In the genomic region with DNA sequence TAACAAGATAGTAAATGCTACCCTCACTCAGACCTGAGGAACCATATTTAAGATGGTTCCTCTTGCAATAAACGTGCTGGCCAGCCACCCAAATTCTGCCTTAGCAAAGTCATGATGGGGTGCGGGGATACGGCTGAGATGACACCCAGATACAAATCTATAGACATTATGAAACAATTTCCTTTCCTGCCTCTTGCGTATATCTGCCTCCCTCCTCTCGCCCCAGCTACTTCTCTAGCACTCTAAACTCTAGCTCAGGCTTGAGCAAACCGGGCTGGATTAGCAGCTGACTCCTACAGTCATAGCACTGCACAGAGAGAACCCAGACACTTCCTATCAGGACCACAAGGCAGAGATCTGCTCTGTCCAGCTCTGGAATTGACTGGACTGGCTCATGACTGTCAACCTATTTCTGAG, we compare ENCODE assay signal across 14 cellular contexts. TPM values are rescaled to one million over a fixed set of nuclear protein-coding genes. Genes with fewer than 3 reads are reported as not detected.
A peak's percentile ranks its signal among the peaks of the same experiment; 100 is the strongest.
DNase-seq lines count a peak whose midpoint lies in the region; ATAC-seq, FAIRE-seq and TF ChIP-seq lines count a peak whose summit lies in the region.
"Had no signal": no experiment of that assay in that cellular context is flagged by ENCODE, and none has a peak within 500 bp of the region (broad histone marks: within the 10 kb centered on the region; RNA-seq: fewer than 3 reads in every experiment).

No MANE protein-coding gene starts in this region.

- no peaks in the 10 kb centered on the region for H3K9me3 Mint-ChIP-seq in activated CD8-positive, alpha-beta memory T cell treated with anti-CD3 and anti-CD28 coated beads, Interleukin-2, amount 10 ng/mL, durations not matched to agents 7 days and 5 days (ENCODE audit: low read depth)
- H3K9me3 Mint-ChIP-seq in T-helper 2 cell treated with Interferon-gamma antibody and Interleukin-4, amounts not matched to agents 5 μg/mL and 100 μg/mL, for 36 hours: peaks cover 8% of the 10 kb centered on the region
- H3K9me3 Mint-ChIP-seq in endothelial cell (ENCODE audit: unreplicated experiment): no peaks in the 10 kb centered on the region

- no peak for TF ChIP-seq POLR2A in right lobe of liver (IDR thresholded peaks at IDR 0.05)
- TF ChIP-seq POLR2A in transverse colon (IDR thresholded peaks at IDR 0.05): no peak

- H3K27ac Mint-ChIP-seq in activated CD8-positive, alpha-beta memory T cell treated with anti-CD3 and anti-CD28 coated beads, Interleukin-2, amount 10 ng/mL, durations not matched to agents 7 days and 5 days: peak overlapping the region; percentile 46
- H3K27ac Mint-ChIP-seq in T-helper 2 cell treated with Interferon-gamma antibody and Interleukin-4, amounts not matched to agents 5 μg/mL and 100 μg/mL, for 36 hours: no peak overlapping the region
- H3K27ac Mint-ChIP-seq in endothelial cell (ENCODE audit: unreplicated experiment): no peak overlapping the region

- FAIRE-seq in HTR-8/SVneo (lab: Jason Lieb, UNC): no peak
- FAIRE-seq: keratinocyte, small intestine had no signal

- no peak overlapping the region for H3K4me3 Mint-ChIP-seq in activated CD8-positive, alpha-beta memory T cell treated with anti-CD3 and anti-CD28 coated beads, Interleukin-2, amount 10 ng/mL, durations not matched to agents 7 days and 5 days
- no peak overlapping the region for H3K4me3 Mint-ChIP-seq in T-helper 2 cell treated with Interferon-gamma antibody and Interleukin-4, amounts not matched to agents 5 μg/mL and 100 μg/mL, for 36 hours
- H3K4me3 Mint-ChIP-seq in endothelial cell (ENCODE audit: unreplicated experiment): no peak overlapping the region

- peak; percentile 58 for DNase-seq in activated CD8-positive, alpha-beta memory T cell treated with anti-CD3 and anti-CD28 coated beads, Interleukin-2, amount 10 ng/mL, durations not matched to agents 7 days and 5 days
- DNase-seq in activated CD8-positive, alpha-beta memory T cell treated with anti-CD3 and anti-CD28 coated beads for 24 hours: no peak
- peak; percentile 6 for DNase-seq in T-helper 2 cell treated with Interferon-gamma antibody and Interleukin-4, amounts not matched to agents 5 μg/mL and 100 μg/mL, for 36 hours (ENCODE audit: low spot score)
- peak in 1 of 3 donors; percentile 30 for DNase-seq in right lobe of liver
- peak; percentile 10 for DNase-seq in transverse colon
- no peak for DNase-seq in endothelial cell (ENCODE audit: low spot score)
- DNase-seq in HTR-8/SVneo (ENCODE audit: insufficient read length, low spot score): no peak
- DNase-seq: DMS 273 treated with DMSO at 0.1 percent for 48 hours, NCI-H446, SHP77, small intestine had no signal

- peaks cover 26% of the 10 kb centered on the region for H3K4me1 Mint-ChIP-seq in activated CD8-positive, alpha-beta memory T cell treated with anti-CD3 and anti-CD28 coated beads, Interleukin-2, amount 10 ng/mL, durations not matched to agents 7 days and 5 days
- H3K4me1 Mint-ChIP-seq in T-helper 2 cell treated with Interferon-gamma antibody and Interleukin-4, amounts not matched to agents 5 μg/mL and 100 μg/mL, for 36 hours (ENCODE audit: low read depth): peaks cover 25% of the 10 kb centered on the region
- no peaks in the 10 kb centered on the region for H3K4me1 Mint-ChIP-seq in endothelial cell (ENCODE audit: unreplicated experiment)

- WGBS in right lobe of liver (ENCODE audit: insufficient coverage, low coverage, low lambda C conversion rate, missing lambda C conversion rate): 54% methylated on average over 4 of the region's 6 CpGs
- WGBS in transverse colon (ENCODE audit: low coverage in 1 of 2), 2 donors: 75% methylated on average over 6 of the region's 6 CpGs; no CpG with 5 or more reads in 1 of the 2 donors

- CTCF ChIA-PET in activated CD8-positive, alpha-beta memory T cell treated with anti-CD3 and anti-CD28 coated beads, Interleukin-2, amount 10 ng/mL, durations not matched to agents 7 days and 5 days (lab: Charles Lee): interaction anchor here (1.7 to 3.3 kb wide), 3 partner anchors 33 to 101 kb away, joined by 4 to 16 read pairs (median 12); a partner anchor contains a TSS

- peaks cover 2% of the 10 kb centered on the region for H3K36me3 Mint-ChIP-seq in activated CD8-positive, alpha-beta memory T cell treated with anti-CD3 and anti-CD28 coated beads, Interleukin-2, amount 10 ng/mL, durations not matched to agents 7 days and 5 days
- H3K36me3 Mint-ChIP-seq in T-helper 2 cell treated with Interferon-gamma antibody and Interleukin-4, amounts not matched to agents 5 μg/mL and 100 μg/mL, for 36 hours (ENCODE audit: low read depth): no peaks in the 10 kb centered on the region
- H3K36me3 Mint-ChIP-seq in endothelial cell (ENCODE audit: low read depth, unreplicated experiment): no peaks in the 10 kb centered on the region

- peaks cover 24% of the 10 kb centered on the region for H3K27me3 Mint-ChIP-seq in activated CD8-positive, alpha-beta memory T cell treated with anti-CD3 and anti-CD28 coated beads, Interleukin-2, amount 10 ng/mL, durations not matched to agents 7 days and 5 days
- H3K27me3 Mint-ChIP-seq in T-helper 2 cell treated with Interferon-gamma antibody and Interleukin-4, amounts not matched to agents 5 μg/mL and 100 μg/mL, for 36 hours (ENCODE audit: low read depth): peaks cover 11% of the 10 kb centered on the region
- H3K27me3 Mint-ChIP-seq in endothelial cell (ENCODE audit: unreplicated experiment): no peaks in the 10 kb centered on the region

- ATAC-seq in activated CD8-positive, alpha-beta memory T cell treated with anti-CD3 and anti-CD28 coated beads, Interleukin-2, amount 10 ng/mL, durations not matched to agents 7 days and 5 days: peak; percentile 57
- ATAC-seq in right lobe of liver (peak; percentile 52 to 81 (median 75)), HG02798 (IDR thresholded peaks at IDR 0.05; ENCODE audit: poor library complexity, unreplicated experiment) (no peak)

- in situ Hi-C loops in transverse colon (cut with MboI; ENCODE audit: low pct_ligation_motif_present in 1 of 4, low pct_unique_long_range_greater_than_20kb in 1 of 4, low sequenced_read_pairs in 3 of 4): no loop called here

- H3K36me3 ChIP-seq in right lobe of liver (no peaks in the 10 kb centered on the region), transverse colon (no peaks in the 10 kb centered on the region)

- H3K4me3 ChIP-seq in right lobe of liver (no peak overlapping the region), transverse colon (no peak overlapping the region)

- TF ChIP-seq CTCF in right lobe of liver (IDR thresholded peaks at IDR 0.05): no peak
- no peak for TF ChIP-seq CTCF in transverse colon (IDR thresholded peaks at IDR 0.05)
- TF ChIP-seq CTCF in endothelial cell (IDR thresholded peaks at IDR 0.05; ENCODE audit: unreplicated experiment): no peak

- intact Hi-C loops in right lobe of liver (cut with DNase I) (no loop called here), transverse colon (cut with DNase I; ENCODE audit: low total_unique reads) (no loop called here)

- H3K27ac ChIP-seq in right lobe of liver (peak overlapping the region in 1 of 3 donors; percentile 22), transverse colon (peak overlapping the region in 1 of 4 donors; percentile 29)

- no peaks in the 10 kb centered on the region for H3K4me1 ChIP-seq in right lobe of liver
- H3K4me1 ChIP-seq in transverse colon: no peaks in the 10 kb centered on the region

- H3K9me3 ChIP-seq in right lobe of liver (no peaks in the 10 kb centered on the region), transverse colon (no peaks in the 10 kb centered on the region)

- H3K27me3 ChIP-seq in right lobe of liver: no peaks in the 10 kb centered on the region
- H3K27me3 ChIP-seq in transverse colon: no peaks in the 10 kb centered on the region

- TF ChIP-seq EP300 in transverse colon (IDR thresholded peaks at IDR 0.05; ENCODE audit: low read depth): no peak

RNA-seq across cellular contexts. Expression of a gene that starts 22.3 kb away (rescaled TPM):
- not detected for total RNA-seq in activated CD8-positive, alpha-beta memory T cell treated with anti-CD3 and anti-CD28 coated beads, Interleukin-2, amount 10 ng/mL, durations not matched to agents 7 days and 5 days
- total RNA-seq in right lobe of liver (1 to 10 TPM in 2 of 6 experiments, under 1 TPM in 3, not detected in 1; 0.44 to 2.6 (median 0.74) TPM), transverse colon (10 to 100 TPM in 1 of 4 donors, 1 to 10 TPM in 2, under 1 TPM in 1; 0.40 to 37.8 (median 3.7) TPM), endothelial cell (ENCODE audit: unreplicated experiment) (not detected)
- total RNA-seq: fibroblast of villous mesenchyme had no signal

RNA-seq across cellular contexts. Expression of a gene that starts 46.6 kb away (rescaled TPM):
- 10 to 100 TPM; 36.7 to 51.7 TPM for total RNA-seq in activated CD8-positive, alpha-beta memory T cell treated with anti-CD3 and anti-CD28 coated beads, Interleukin-2, amount 10 ng/mL, durations not matched to agents 7 days and 5 days
- total RNA-seq in right lobe of liver (10 to 100 TPM in 3 of 6 experiments, 1 to 10 TPM in 3; 5.0 to 14.4 (median 9.0) TPM), transverse colon (10 to 100 TPM in 1 of 4 donors, 1 to 10 TPM in 2, not detected in 1; 5.2 to 10.5 (median 5.4) TPM), endothelial cell (ENCODE audit: unreplicated experiment) (2.5 TPM)
- total RNA-seq: fibroblast of villous mesenchyme had no signal

RNA-seq across cellular contexts. Expression of a gene that starts 58.0 kb away (rescaled TPM):
- total RNA-seq in activated CD8-positive, alpha-beta memory T cell treated with anti-CD3 and anti-CD28 coated beads, Interleukin-2, amount 10 ng/mL, durations not matched to agents 7 days and 5 days: 100 to 1,000 TPM; 284 to 377 TPM
- total RNA-seq in right lobe of liver: 100 to 1,000 TPM; 105 to 218 (median 161) TPM
- total RNA-seq in transverse colon: 100 to 1,000 TPM; 118 to 463 (median 233) TPM
- total RNA-seq in endothelial cell (ENCODE audit: unreplicated experiment): 30.5 TPM

Comparison
In these comparisons a context has a peak if more than half of its experiments do, and no peak if none do; other contexts are left out.
1. DNase-seq: peak in activated CD8-positive, alpha-beta memory T cell treated with anti-CD3 and anti-CD28 coated beads, Interleukin-2, amount 10 ng/mL, durations not matched to agents 7 days and 5 days (single experiment), T-helper 2 cell treated with Interferon-gamma antibody and Interleukin-4, amounts not matched to agents 5 μg/mL and 100 μg/mL, for 36 hours (single experiment) and transverse colon (single experiment); none in activated CD8-positive, alpha-beta memory T cell treated with anti-CD3 and anti-CD28 coated beads for 24 hours (single experiment), endothelial cell (single experiment) and HTR-8/SVneo (single experiment).